Comparison of ENCODE assay signal across 27 cellular contexts in the genomic region with DNA sequence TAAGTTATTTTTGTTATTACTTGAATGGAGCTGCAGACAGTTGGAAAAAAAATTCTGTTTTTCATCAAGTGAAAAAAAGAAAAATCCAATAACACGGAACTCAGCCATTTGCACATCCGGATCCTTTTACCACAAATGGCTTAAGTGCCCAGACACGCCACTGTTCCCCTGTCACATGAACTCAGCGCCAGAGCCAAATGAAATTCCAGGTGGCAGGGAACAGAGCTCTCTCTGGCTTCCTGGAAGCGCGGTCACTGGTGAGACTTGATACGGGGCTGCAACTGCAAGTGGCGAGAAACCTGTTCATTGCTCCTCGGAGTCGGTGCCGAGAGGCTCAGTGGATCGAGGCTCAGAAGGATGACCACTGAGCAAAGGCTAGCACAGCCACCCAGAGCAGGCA.
A peak's percentile ranks its signal among the peaks of the same experiment; 100 is the strongest.
DNase-seq lines count a peak whose midpoint lies in the region; ATAC-seq, FAIRE-seq and TF ChIP-seq lines count a peak whose summit lies in the region.
"Had no signal": no experiment of that assay in that cellular context is flagged by ENCODE, and none has a peak within 500 bp of the region (broad histone marks: within the 10 kb centered on the region; RNA-seq: fewer than 3 reads in every experiment).

No MANE protein-coding gene starts in this region.

- no peak for TF ChIP-seq CTCF in HFFc6 (IDR thresholded peaks at IDR 0.05)

- no peaks in the 10 kb centered on the region for H3K36me3 Mint-ChIP-seq in activated naive CD8-positive, alpha-beta T cell treated with anti-CD3 and anti-CD28 coated beads, Interleukin-2, amount 50 U/mL, for 24 hours (ENCODE audit: low read depth)
- H3K36me3 Mint-ChIP-seq in HFFc6 (ENCODE audit: low read depth) = no peaks in the 10 kb centered on the region
- H3K36me3 Mint-ChIP-seq: activated naive CD4-positive, alpha-beta T cell treated with anti-CD3 and anti-CD28 coated beads, Interleukin-2, amount 50 U/mL, for 24 hours; memory B cell had no signal

- H3K27me3 Mint-ChIP-seq in activated naive CD8-positive, alpha-beta T cell treated with anti-CD3 and anti-CD28 coated beads, Interleukin-2, amount 50 U/mL, for 24 hours = peaks cover 3% of the 10 kb centered on the region
- peaks cover 11% of the 10 kb centered on the region for H3K27me3 Mint-ChIP-seq in HFFc6 (ENCODE audit: insufficient read depth)

- no peak overlapping the region for H3K27ac ChIP-seq in substantia nigra (ENCODE audit: low read depth, low read length, poor library complexity, severe bottlenecking)
- H3K27ac ChIP-seq: C4-2B, epithelial cell of prostate, testis, uterus had no signal

- H3K4me1 Mint-ChIP-seq in activated naive CD8-positive, alpha-beta T cell treated with anti-CD3 and anti-CD28 coated beads, Interleukin-2, amount 50 U/mL, for 24 hours = no peaks in the 10 kb centered on the region
- peaks cover 8% of the 10 kb centered on the region; the same call in 1 of the 2 replicates for H3K4me1 Mint-ChIP-seq in HFFc6 (ENCODE audit: low read depth)
- H3K4me1 Mint-ChIP-seq: activated naive CD4-positive, alpha-beta T cell treated with anti-CD3 and anti-CD28 coated beads, Interleukin-2, amount 50 U/mL, for 24 hours; activated T-helper 17 cell treated with anti-CD3 and anti-CD28 coated beads, Interleukin-2, amount 50 U/mL, for 72 hours; memory B cell had no signal

- H3K27ac Mint-ChIP-seq in activated naive CD8-positive, alpha-beta T cell treated with anti-CD3 and anti-CD28 coated beads, Interleukin-2, amount 50 U/mL, for 24 hours = no peak overlapping the region
- no peak overlapping the region for H3K27ac Mint-ChIP-seq in HFFc6
- H3K27ac Mint-ChIP-seq: activated CD8-positive, alpha-beta T cell treated with anti-CD3 and anti-CD28 coated beads for 36 hours; activated naive CD4-positive, alpha-beta T cell treated with anti-CD3 and anti-CD28 coated beads, Interleukin-2, amount 50 U/mL, for 24 hours; activated T-helper 17 cell treated with anti-CD3 and anti-CD28 coated beads, Interleukin-2, amount 50 U/mL, for 72 hours; memory B cell had no signal

- H3K9me3 Mint-ChIP-seq in activated naive CD8-positive, alpha-beta T cell treated with anti-CD3 and anti-CD28 coated beads, Interleukin-2, amount 50 U/mL, for 24 hours = peaks cover 18% of the 10 kb centered on the region
- peaks cover 26% of the 10 kb centered on the region; the same call in 1 of the 2 replicates for H3K9me3 Mint-ChIP-seq in HFFc6
- H3K9me3 Mint-ChIP-seq: activated T-helper 17 cell treated with anti-CD3 and anti-CD28 coated beads, Interleukin-2, amount 50 U/mL, for 72 hours had no signal

- FAIRE-seq in islet of Langerhans (lab: Jason Lieb, UNC) = peak; percentile 86
- FAIRE-seq: bronchial epithelial cell, colon, HTR-8/SVneo had no signal

- ATAC-seq in activated naive CD8-positive, alpha-beta T cell treated with anti-CD3 and anti-CD28 coated beads, Interleukin-2, amount 50 U/mL, for 24 hours = no peak
- ATAC-seq: activated CD8-positive, alpha-beta T cell treated with anti-CD3 and anti-CD28 coated beads for 36 hours; activated T-helper 17 cell treated with anti-CD3 and anti-CD28 coated beads, Interleukin-2, amount 50 U/mL, for 72 hours had no signal

- H3K4me3 Mint-ChIP-seq in activated naive CD8-positive, alpha-beta T cell treated with anti-CD3 and anti-CD28 coated beads, Interleukin-2, amount 50 U/mL, for 24 hours = no peak overlapping the region
- no peak overlapping the region for H3K4me3 Mint-ChIP-seq in HFFc6
- H3K4me3 Mint-ChIP-seq: activated CD8-positive, alpha-beta T cell treated with anti-CD3 and anti-CD28 coated beads for 36 hours; activated naive CD4-positive, alpha-beta T cell treated with anti-CD3 and anti-CD28 coated beads, Interleukin-2, amount 50 U/mL, for 24 hours; activated T-helper 17 cell treated with anti-CD3 and anti-CD28 coated beads, Interleukin-2, amount 50 U/mL, for 72 hours; memory B cell had no signal

- DNase-seq in DMS79 (lab: John Stamatoyannopoulos, UW) (peak; percentile 72), NCI-H1105 (lab: John Stamatoyannopoulos, UW) (peak; percentile 2), NCI-H2171 treated with DMSO at 0.1 percent for 48 hours (lab: John Stamatoyannopoulos, UW) (peak; percentile 94), GDM1 (lab: John Stamatoyannopoulos, UW) (no peak), HFFc6 (no peak), substantia nigra (lab: John Stamatoyannopoulos, UW) (no peak)
- no peak for DNase-seq in activated naive CD8-positive, alpha-beta T cell treated with anti-CD3 and anti-CD28 coated beads, Interleukin-2, amount 50 U/mL, for 24 hours
- DNase-seq: activated CD8-positive, alpha-beta T cell treated with anti-CD3 and anti-CD28 coated beads for 36 hours; anterior cingulate cortex; effector CD4-positive, alpha-beta T cell; head of caudate nucleus; KBM-7; MM.1S; NCI-H1930; NCI-H526 treated with DMSO at 0.1 percent for 48 hours; stimulated activated naive CD4-positive, alpha-beta T cell treated with Interleukin-2 at 50 U/mL for 16 hours; testis; uterus had no signal

Comparison
In these comparisons a context has a peak if more than half of its experiments do, and no peak if none do; other contexts are left out.
1. DNase-seq: peak in DMS79 (single experiment), NCI-H1105 (single experiment) and NCI-H2171 treated with DMSO at 0.1 percent for 48 hours (single experiment); none in activated naive CD8-positive, alpha-beta T cell treated with anti-CD3 and anti-CD28 coated beads, Interleukin-2, amount 50 U/mL, for 24 hours (single experiment), GDM1 (single experiment), HFFc6 (single experiment) and substantia nigra (0 of 49).